Comparison of ENCODE assay signal across 19 cellular contexts in genomic region chr7:30087371-30087770, GRCh38.
"Had no signal": no experiment of that assay in that cellular context is flagged by ENCODE, and none has a peak within 500 bp of the region (broad histone marks: within the 10 kb centered on the region; RNA-seq: fewer than 3 reads in every experiment).

No MANE protein-coding gene starts in this region.

- H3K4me3 ChIP-seq: ascending aorta, dorsolateral prefrontal cortex, esophagus muscularis mucosa, lower lobe of right lung, mucosa of descending colon, thoracic aorta had no signal

- H3K36me3 ChIP-seq: ascending aorta, lower lobe of right lung, thoracic aorta had no signal

- H3K9me3 Mint-ChIP-seq: activated CD8-positive, alpha-beta T cell treated with anti-CD3 and anti-CD28 coated beads for 36 hours; activated T-cell treated with anti-CD3 and anti-CD28 coated beads, Interleukin-2, amount 50 U/mL, for 72 hours; immature natural killer cell; naive thymus-derived CD8-positive, alpha-beta T cell; stimulated activated naive CD8-positive, alpha-beta T cell treated with anti-CD3 and anti-CD28 coated beads, Interleukin-15, amount 100 ng/mL, for 72 hours; T-helper 2 cell treated with Interferon-gamma antibody and Interleukin-4, amounts not matched to agents 5 μg/mL and 100 μg/mL, for 36 hours had no signal

- H3K27ac Mint-ChIP-seq: activated CD8-positive, alpha-beta T cell treated with anti-CD3 and anti-CD28 coated beads for 36 hours; activated T-cell treated with anti-CD3 and anti-CD28 coated beads, Interleukin-2, amount 50 U/mL, for 72 hours; immature natural killer cell; T-helper 2 cell treated with Interferon-gamma antibody and Interleukin-4, amounts not matched to agents 5 μg/mL and 100 μg/mL, for 36 hours had no signal

- H3K4me1 ChIP-seq: ascending aorta, lower lobe of right lung had no signal

- ATAC-seq: activated CD8-positive, alpha-beta T cell treated with anti-CD3 and anti-CD28 coated beads for 36 hours; activated T-cell treated with anti-CD3 and anti-CD28 coated beads, Interleukin-2, amount 50 U/mL, for 72 hours; left cardiac atrium; lower lobe of right lung; mucosa of descending colon; naive thymus-derived CD8-positive, alpha-beta T cell; stimulated activated naive CD8-positive, alpha-beta T cell treated with anti-CD3 and anti-CD28 coated beads, Interleukin-15, amount 100 ng/mL, for 72 hours had no signal

- H3K27me3 ChIP-seq: ascending aorta, dorsolateral prefrontal cortex, esophagus muscularis mucosa had no signal

- H3K9me3 ChIP-seq: ascending aorta, esophagus muscularis mucosa, lower lobe of right lung, mucosa of descending colon, thoracic aorta had no signal

- FAIRE-seq: endometrium had no signal

- DNase-seq: activated CD4-positive, alpha-beta T cell treated with anti-CD3 and anti-CD28 coated beads for 1 hour; activated CD8-positive, alpha-beta memory T cell treated with anti-CD3 and anti-CD28 coated beads, Interleukin-2, amount 50 U/mL, for 4 hours; activated CD8-positive, alpha-beta T cell treated with anti-CD3 and anti-CD28 coated beads for 36 hours; activated naive CD4-positive, alpha-beta T cell; activated T-cell treated with anti-CD3 and anti-CD28 coated beads, Interleukin-2, amount 50 U/mL, for 72 hours; dorsolateral prefrontal cortex; glutamatergic neuron; immature natural killer cell; left cardiac atrium; lower lobe of right lung; mucosa of descending colon; naive thymus-derived CD8-positive, alpha-beta T cell; stimulated activated CD4-positive, alpha-beta T cell treated with anti-CD3 and anti-CD28 coated beads, Interleukin-12 subunit alpha, Interleukin-12 subunit beta, amount 100 ng/mL, for 4 hours; stimulated activated naive CD8-positive, alpha-beta T cell treated with anti-CD3 and anti-CD28 coated beads, Interleukin-15, amount 100 ng/mL, for 72 hours had no signal

- H3K27ac ChIP-seq: ascending aorta, dorsolateral prefrontal cortex, esophagus muscularis mucosa, lower lobe of right lung, thoracic aorta had no signal

- H3K4me1 Mint-ChIP-seq: immature natural killer cell had no signal

- H3K27me3 Mint-ChIP-seq: activated CD8-positive, alpha-beta T cell treated with anti-CD3 and anti-CD28 coated beads for 36 hours; naive thymus-derived CD8-positive, alpha-beta T cell; stimulated activated naive CD8-positive, alpha-beta T cell treated with anti-CD3 and anti-CD28 coated beads, Interleukin-15, amount 100 ng/mL, for 72 hours had no signal

- H3K4me3 Mint-ChIP-seq: activated CD8-positive, alpha-beta T cell treated with anti-CD3 and anti-CD28 coated beads for 36 hours; activated T-cell treated with anti-CD3 and anti-CD28 coated beads, Interleukin-2, amount 50 U/mL, for 72 hours; immature natural killer cell; naive thymus-derived CD8-positive, alpha-beta T cell; stimulated activated naive CD8-positive, alpha-beta T cell treated with anti-CD3 and anti-CD28 coated beads, Interleukin-15, amount 100 ng/mL, for 72 hours; T-helper 2 cell treated with Interferon-gamma antibody and Interleukin-4, amounts not matched to agents 5 μg/mL and 100 μg/mL, for 36 hours had no signal
